9 cellular contexts compared by ENCODE assay signal in the genomic region with DNA sequence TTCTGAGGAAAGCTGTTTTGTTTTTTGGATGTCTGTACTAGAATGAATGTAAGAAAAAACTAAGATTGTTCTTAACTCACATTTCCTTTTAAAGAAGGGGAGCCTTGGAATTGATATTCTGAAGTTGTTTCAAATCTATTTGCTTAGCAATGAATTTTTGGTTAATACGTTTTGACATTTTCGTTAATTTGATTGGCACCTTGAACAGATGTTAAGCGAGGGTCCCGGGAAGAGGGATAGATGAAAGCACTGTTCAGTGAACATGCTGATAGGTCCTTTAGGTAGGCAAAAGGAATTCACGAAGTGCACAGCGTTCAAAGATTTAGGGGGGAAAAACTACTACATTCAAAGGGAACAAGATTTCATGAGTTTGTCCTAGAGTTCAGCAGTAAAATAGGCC. TPM values are rescaled to one million over a fixed set of nuclear protein-coding genes. Genes with fewer than 3 reads are reported as not detected.
DNase-seq lines count a peak whose midpoint lies in the region; TF ChIP-seq lines count a peak whose summit lies in the region.
"Had no signal": no experiment of that assay in that cellular context is flagged by ENCODE, and none has a peak within 500 bp of the region (broad histone marks: within the 10 kb centered on the region; RNA-seq: fewer than 3 reads in every experiment).

No MANE protein-coding gene starts in this region.

- peak overlapping the region; percentile 68 to 94 (median 78) for H3K4me3 ChIP-seq in fibroblast of lung (replicated peaks in 1 of 4; ENCODE audit: control extremely low read depth in 1 of 4, insufficient read depth in 1 of 4, low read depth in 3 of 4, low read length in 4 of 4)
- peak overlapping the region; percentile 88 for H3K4me3 ChIP-seq in skeletal muscle satellite cell (ENCODE audit: low read length)
- no peak overlapping the region for H3K4me3 ChIP-seq in effector memory CD4-positive, alpha-beta T cell (ENCODE audit: insufficient read depth, low read depth, low read length, poor library complexity, severe bottlenecking)

- H3K9me3 ChIP-seq in fibroblast of lung (ENCODE audit: control insufficient read depth, insufficient read depth, low read depth, low read length) (no peaks in the 10 kb centered on the region), skeletal muscle satellite cell (replicated peaks; ENCODE audit: low read length) (no peaks in the 10 kb centered on the region)
- no peaks in the 10 kb centered on the region for H3K9me3 ChIP-seq in effector memory CD4-positive, alpha-beta T cell (ENCODE audit: control insufficient read depth, low read length)
- H3K9me3 ChIP-seq: neutrophil had no signal

- peaks cover 30% of the 10 kb centered on the region for H3K36me3 Mint-ChIP-seq in T-helper 2 cell treated with Interferon-gamma antibody and Interleukin-4, amounts not matched to agents 5 μg/mL and 100 μg/mL, for 36 hours (ENCODE audit: low read depth)
- H3K36me3 Mint-ChIP-seq in CD14-positive monocyte: peaks cover 17 to 29% of the 10 kb centered on the region in 2 donors

- peak overlapping the region; percentile 48 for H3K4me2 ChIP-seq in fibroblast of lung (ENCODE audit: extremely low read depth, insufficient read depth, low read length)
- H3K4me2 ChIP-seq in skeletal muscle satellite cell (ENCODE audit: low read length): peak overlapping the region; percentile 93

- H3K27ac Mint-ChIP-seq in T-helper 2 cell treated with Interferon-gamma antibody and Interleukin-4, amounts not matched to agents 5 μg/mL and 100 μg/mL, for 36 hours: no peak overlapping the region
- peak overlapping the region in 1 of 7 donors; percentile 36 for H3K27ac Mint-ChIP-seq in CD14-positive monocyte

- H3K27ac ChIP-seq in VCaP (peak overlapping the region; percentile 92; the same call in 1 of the 2 replicates), fibroblast of lung (ENCODE audit: insufficient read depth, low read length) (no peak overlapping the region)
- no peak overlapping the region for H3K27ac ChIP-seq in effector memory CD4-positive, alpha-beta T cell (ENCODE audit: insufficient read depth, low read length, poor library complexity, severe bottlenecking)
- H3K27ac ChIP-seq: neutrophil had no signal

- H3K27me3 ChIP-seq in fibroblast of lung (ENCODE audit: control insufficient read depth, insufficient read depth, low read length) (no peaks in the 10 kb centered on the region), skeletal muscle satellite cell (ENCODE audit: control insufficient read depth, insufficient read depth, low read length) (no peaks in the 10 kb centered on the region)
- no peaks in the 10 kb centered on the region for H3K27me3 ChIP-seq in effector memory CD4-positive, alpha-beta T cell (replicated peaks; ENCODE audit: control insufficient read depth, insufficient read depth, low read length, poor library complexity, severe bottlenecking)
- H3K27me3 ChIP-seq: neutrophil had no signal

- H3K79me2 ChIP-seq in fibroblast of lung (ENCODE audit: control insufficient read depth, insufficient read depth, low read length): peaks cover 81% of the 10 kb centered on the region

- peaks cover 1% of the 10 kb centered on the region for H3K36me3 ChIP-seq in fibroblast of lung (ENCODE audit: control insufficient read depth, insufficient read depth, low read length)
- peaks cover 10% of the 10 kb centered on the region for H3K36me3 ChIP-seq in skeletal muscle satellite cell (ENCODE audit: insufficient read depth, low read length)
- peaks cover 6% of the 10 kb centered on the region for H3K36me3 ChIP-seq in effector memory CD4-positive, alpha-beta T cell (ENCODE audit: control insufficient read depth, insufficient read depth, low read length)

- no peak overlapping the region for H3K9ac ChIP-seq in fibroblast of lung (ENCODE audit: insufficient read depth, low read length)
- H3K9ac ChIP-seq in skeletal muscle satellite cell (ENCODE audit: low read depth, low read length): peak overlapping the region; percentile 15

- H3K27me3 Mint-ChIP-seq in T-helper 2 cell treated with Interferon-gamma antibody and Interleukin-4, amounts not matched to agents 5 μg/mL and 100 μg/mL, for 36 hours (ENCODE audit: low read depth): no peaks in the 10 kb centered on the region
- H3K27me3 Mint-ChIP-seq in CD14-positive monocyte (ENCODE audit: low read depth in 3 of 3): no peaks in the 10 kb centered on the region

- H2AFZ ChIP-seq in fibroblast of lung (ENCODE audit: low read length): no peak overlapping the region

- H3K4me3 Mint-ChIP-seq in T-helper 2 cell treated with Interferon-gamma antibody and Interleukin-4, amounts not matched to agents 5 μg/mL and 100 μg/mL, for 36 hours: peak overlapping the region; percentile 94
- peak overlapping the region in 1 of 2 donors; percentile 96 for H3K4me3 Mint-ChIP-seq in CD14-positive monocyte

- DNase-seq in T-helper 2 cell treated with Interferon-gamma antibody and Interleukin-4, amounts not matched to agents 5 μg/mL and 100 μg/mL, for 36 hours (ENCODE audit: low spot score): no peak
- DNase-seq in T-helper 2 cell (no peak), fibroblast of lung (ENCODE audit: low read depth in 2 of 2) (no peak), putamen (ENCODE audit: low spot score) (no peak), CD14-positive monocyte (ENCODE audit: low spot score) (no peak)
- no peak for DNase-seq in effector memory CD4-positive, alpha-beta T cell

- H3K4me1 Mint-ChIP-seq in T-helper 2 cell treated with Interferon-gamma antibody and Interleukin-4, amounts not matched to agents 5 μg/mL and 100 μg/mL, for 36 hours (ENCODE audit: low read depth): peaks cover 50% of the 10 kb centered on the region
- peaks cover 50% of the 10 kb centered on the region for H3K4me1 Mint-ChIP-seq in CD14-positive monocyte

- intact Hi-C loops in CD14-positive monocyte (cut with micrococcal nuclease): no loop called here

- peaks cover 2% of the 10 kb centered on the region for H4K20me1 ChIP-seq in fibroblast of lung (ENCODE audit: control insufficient read depth, extremely low read depth, insufficient read depth, low read length)

- no peaks in the 10 kb centered on the region for H3K9me3 Mint-ChIP-seq in T-helper 2 cell treated with Interferon-gamma antibody and Interleukin-4, amounts not matched to agents 5 μg/mL and 100 μg/mL, for 36 hours
- H3K9me3 Mint-ChIP-seq in CD14-positive monocyte: peaks cover 0 to 5% (median 0%) of the 10 kb centered on the region in 7 donors

- TF ChIP-seq CTCF in VCaP (conservative IDR thresholded peaks at IDR 0.05) (no peak), fibroblast of lung (conservative IDR thresholded peaks at IDR 0.05 in 1 of 2, IDR thresholded peaks at IDR 0.05 in 1 of 2; ENCODE audit: low read depth in 1 of 2, low read length in 2 of 2) (no peak), CD14-positive monocyte (IDR thresholded peaks at IDR 0.05) (no peak)

- H3K4me1 ChIP-seq in fibroblast of lung (ENCODE audit: control insufficient read depth, extremely low read depth, insufficient read depth, low read length): peaks cover 2% of the 10 kb centered on the region
- peaks cover 27% of the 10 kb centered on the region for H3K4me1 ChIP-seq in skeletal muscle satellite cell (ENCODE audit: control insufficient read depth, insufficient read depth, low read length)
- peaks cover 19% of the 10 kb centered on the region for H3K4me1 ChIP-seq in effector memory CD4-positive, alpha-beta T cell (ENCODE audit: control insufficient read depth, insufficient read depth, low read length, poor library complexity, severe bottlenecking)

RNA-seq across cellular contexts. Expression of a gene that starts 1.7 kb away (rescaled TPM):
- 81.9 and 84.0 TPM in 2 replicates for total RNA-seq in fibroblast of lung
- 79.2 and 104 TPM in 2 replicates for polyA plus RNA-seq in fibroblast of lung
- polyA plus RNA-seq in fibroblast of lung (2012): 35.2 and 40.0 TPM in 2 replicates
- 95.1 and 111 TPM in 2 replicates for polyA minus RNA-seq in fibroblast of lung (ENCODE audit: low replicate concordance)
- 87.8 and 97.3 TPM in 2 replicates for total RNA-seq in skeletal muscle satellite cell (2012; rRNA removed)
- polyA plus RNA-seq in CD14-positive monocyte: 10 to 100 TPM; 37.6 to 44.2 TPM

RNA-seq across cellular contexts. Expression of a gene that starts 2.1 kb away (rescaled TPM):
- total RNA-seq in fibroblast of lung: 168 and 190 TPM in 2 replicates
- polyA plus RNA-seq in fibroblast of lung (182 and 264 TPM in 2 replicates), CD14-positive monocyte (10 to 100 TPM; 63.6 to 67.0 TPM)
- polyA plus RNA-seq in fibroblast of lung (2012): 230 and 280 TPM in 2 replicates
- 7.5 and 15.1 TPM in 2 replicates for polyA minus RNA-seq in fibroblast of lung (ENCODE audit: low replicate concordance)
- total RNA-seq in skeletal muscle satellite cell (2012; rRNA removed): 127 and 170 TPM in 2 replicates
